8 cellular contexts compared by ENCODE assay signal in genomic region chrX:14497184-14497666, GRCh38. TPM values are rescaled to one million over a fixed set of nuclear protein-coding genes. Genes with fewer than 3 reads are reported as not detected.
DNase-seq lines count a peak whose midpoint lies in the region; ATAC-seq and TF ChIP-seq lines count a peak whose summit lies in the region.

No MANE protein-coding gene starts in this region.

- H3K9me3 ChIP-seq in OCI-LY7 (ENCODE audit: low read length) = no peaks in the 10 kb centered on the region

- CTCF ChIA-PET in OCI-LY7 (lab: Charles Lee; ENCODE audit: unreplicated experiment) = no interaction called here

- H4K20me1 ChIP-seq in OCI-LY7 (ENCODE audit: insufficient read depth, low read length) = no peaks in the 10 kb centered on the region

- no peak overlapping the region for H3K4me2 ChIP-seq in OCI-LY7 (ENCODE audit: low read length)

- H3K4me3 ChIP-seq in OCI-LY7 (ENCODE audit: low read depth, low read length, poor library complexity, severe bottlenecking) = peak overlapping the region; percentile 5

- H3K4me1 Mint-ChIP-seq in HFFc6 (ENCODE audit: low read depth) = peaks cover 9% of the 10 kb centered on the region; the same call in 1 of the 2 replicates
- peaks cover 5% of the 10 kb centered on the region for H3K4me1 Mint-ChIP-seq in stimulated activated naive CD8-positive, alpha-beta T cell treated with anti-CD3 and anti-CD28 coated beads, Interleukin-15, amount 100 ng/mL, for 72 hours

- POLR2A ChIA-PET in OCI-LY7 (lab: Charles Lee) = interaction anchor here (0.6 to 0.7 kb wide), 2 partner anchors 11 to 743 kb away, joined by 3 read pairs; no protein-coding TSS in a partner anchor

- H3K79me2 ChIP-seq in OCI-LY7 (ENCODE audit: insufficient read depth, low read depth, low read length) = no peaks in the 10 kb centered on the region

- H3K4me1 ChIP-seq in OCI-LY7 (ENCODE audit: insufficient read depth, low read length, poor library complexity, severe bottlenecking) = no peaks in the 10 kb centered on the region

- H3K4me3 Mint-ChIP-seq in HFFc6 = peak overlapping the region; percentile 84
- H3K4me3 Mint-ChIP-seq in stimulated activated naive CD8-positive, alpha-beta T cell treated with anti-CD3 and anti-CD28 coated beads, Interleukin-15, amount 100 ng/mL, for 72 hours = peak overlapping the region; percentile 55 to 78

- H3K27me3 Mint-ChIP-seq in HFFc6 (ENCODE audit: insufficient read depth) = no peaks in the 10 kb centered on the region
- H3K27me3 Mint-ChIP-seq in stimulated activated naive CD8-positive, alpha-beta T cell treated with anti-CD3 and anti-CD28 coated beads, Interleukin-15, amount 100 ng/mL, for 72 hours = no peaks in the 10 kb centered on the region

- H3K9me2 ChIP-seq in OCI-LY7 (ENCODE audit: insufficient read depth, low read length) = no peaks in the 10 kb centered on the region

- peak overlapping the region; percentile 31; the same call in 1 of the 2 replicates for H2AFZ ChIP-seq in OCI-LY7 (ENCODE audit: low read length)

- TF ChIP-seq CTCF in HFFc6 (IDR thresholded peaks at IDR 0.05) (no peak), OCI-LY7 (conservative IDR thresholded peaks at IDR 0.05; ENCODE audit: low read length) (no peak)

- H3K36me3 Mint-ChIP-seq in HFFc6 (ENCODE audit: low read depth) = no peaks in the 10 kb centered on the region

- no peak overlapping the region for H3K27ac ChIP-seq in OCI-LY7 (ENCODE audit: low read depth, low read length, poor library complexity, severe bottlenecking)

- peak; percentile 1 for DNase-seq in activated CD8-positive, alpha-beta memory T cell treated with anti-CD3 and anti-CD28 coated beads, Interleukin-2, amount 50 U/mL, for 1 hour (ENCODE audit: extremely low read depth)
- no peak for DNase-seq in activated CD8-positive, alpha-beta memory T cell treated with anti-CD3 and anti-CD28 coated beads for 24 hours
- DNase-seq in HFFc6 (no peak), OCI-LY7 (ENCODE audit: low spot score) (no peak), fibroblast of gingiva (ENCODE audit: low read depth) (peak; percentile 0), Ammon's horn (ENCODE audit: low spot score) (no peak), NCI-H1092 (lab: John Stamatoyannopoulos, UW) (no peak)
- DNase-seq in stimulated activated naive CD8-positive, alpha-beta T cell treated with anti-CD3 and anti-CD28 coated beads, Interleukin-15, amount 100 ng/mL, for 72 hours = peak; percentile 1 to 13

- H3K9me3 Mint-ChIP-seq in HFFc6 = no peaks in the 10 kb centered on the region
- H3K9me3 Mint-ChIP-seq in stimulated activated naive CD8-positive, alpha-beta T cell treated with anti-CD3 and anti-CD28 coated beads, Interleukin-15, amount 100 ng/mL, for 72 hours = no peaks in the 10 kb centered on the region

- intact Hi-C loops in OCI-LY7 (cut with micrococcal nuclease; ENCODE audit: unreplicated experiment) = no loop called here

- ATAC-seq in stimulated activated naive CD8-positive, alpha-beta T cell treated with anti-CD3 and anti-CD28 coated beads, Interleukin-15, amount 100 ng/mL, for 72 hours = peak; percentile 91

- H3K36me3 ChIP-seq in OCI-LY7 (ENCODE audit: insufficient read depth, low read length) = no peaks in the 10 kb centered on the region

- H3K27ac Mint-ChIP-seq in HFFc6 = peak overlapping the region; percentile 75
- H3K27ac Mint-ChIP-seq in stimulated activated naive CD8-positive, alpha-beta T cell treated with anti-CD3 and anti-CD28 coated beads, Interleukin-15, amount 100 ng/mL, for 72 hours = peak overlapping the region; percentile 72 to 93

- BruUV-seq in OCI-LY7 (replicated peaks; lab: Mats Ljungman, UMichigan) = no TSS peak

RNA-seq across cellular contexts. Expression of gene GLRA2, which starts 32.1 kb away (rescaled TPM):
- not detected for total RNA-seq in HFFc6 (2021; fragmentation: NEBNext Ultra II Directional; extraction: Animal tissue kit (Norgen Biotek cat#: 25700))
- not detected in 2 replicates for total RNA-seq in OCI-LY7 (2014; rRNA removed; shearing (Covaris generic))
- not detected in 2 replicates for total RNA-seq in OCI-LY7 (2022)

Comparison
In these comparisons a context has a peak if more than half of its experiments do, and no peak if none do; other contexts are left out.
1. DNase-seq: peak in activated CD8-positive, alpha-beta memory T cell treated with anti-CD3 and anti-CD28 coated beads, Interleukin-2, amount 50 U/mL, for 1 hour (single experiment), fibroblast of gingiva (single experiment) and stimulated activated naive CD8-positive, alpha-beta T cell treated with anti-CD3 and anti-CD28 coated beads, Interleukin-15, amount 100 ng/mL, for 72 hours (2 of 2); none in activated CD8-positive, alpha-beta memory T cell treated with anti-CD3 and anti-CD28 coated beads for 24 hours (single experiment), HFFc6 (single experiment), OCI-LY7 (single experiment), Ammon's horn (single experiment) and NCI-H1092 (single experiment).